In the genomic region with DNA sequence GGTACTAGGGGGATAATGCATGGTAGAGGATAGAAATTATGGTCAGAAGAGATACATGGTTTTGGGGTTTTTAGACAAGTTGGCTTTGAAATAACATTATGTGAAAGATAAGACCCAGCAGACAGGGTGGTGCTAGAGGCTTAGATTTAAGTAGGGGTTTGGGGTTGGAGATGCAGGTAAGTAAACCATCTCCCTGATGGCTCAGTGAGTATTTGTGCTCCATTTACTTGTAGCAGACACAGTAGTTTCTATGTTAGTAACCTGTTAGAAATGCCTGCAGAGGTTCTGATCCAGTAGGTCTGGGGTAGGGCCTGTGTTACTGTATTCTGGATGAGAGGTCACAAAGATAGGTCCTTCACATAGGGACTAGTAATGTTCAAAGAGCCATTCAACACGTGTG, we compare ENCODE assay signal across 15 cellular contexts. TPM values are rescaled to one million over a fixed set of nuclear protein-coding genes. Genes with fewer than 3 reads are reported as not detected.
DNase-seq lines count a peak whose midpoint lies in the region; ATAC-seq, FAIRE-seq and TF ChIP-seq lines count a peak whose summit lies in the region.
"Had no signal": no experiment of that assay in that cellular context is flagged by ENCODE, and none has a peak within 500 bp of the region (broad histone marks: within the 10 kb centered on the region; RNA-seq: fewer than 3 reads in every experiment).

No MANE protein-coding gene starts in this region.

- TF ChIP-seq CTCF in WERI-Rb-1 (IDR thresholded peaks at IDR 0.05; ENCODE audit: low read depth, low read length) (no peak), endothelial cell of umbilical vein (IDR thresholded peaks at IDR 0.05; ENCODE audit: extremely low read depth in 1 of 2, insufficient read depth in 1 of 2, low read depth in 1 of 2, low read length in 2 of 2) (no peak)

- H3K27ac Mint-ChIP-seq in stimulated activated naive CD8-positive, alpha-beta T cell treated with anti-CD3 and anti-CD28 coated beads, Interleukin-15, Interleukin-2, amounts not matched to agents 100 ng/mL and 50 ng/mL, for 24 hours: peak overlapping the region; percentile 39
- H3K27ac Mint-ChIP-seq: CD14-positive monocyte; CD8-positive, alpha-beta T cell had no signal

- DNase-seq in stimulated activated naive CD8-positive, alpha-beta T cell treated with anti-CD3 and anti-CD28 coated beads, Interleukin-15, Interleukin-2, amounts not matched to agents 100 U/mL and 50 U/mL, for 24 hours: no peak
- DNase-seq in WERI-Rb-1: no peak
- DNase-seq in endothelial cell of umbilical vein (ENCODE audit: low read depth, low spot score): no peak
- DNase-seq in amygdala (lab: John Stamatoyannopoulos, UW): no peak
- DNase-seq: CD8-positive, alpha-beta T cell; COR-L47; DND-41; GDM1; GOT3; H9 had no signal

- peaks cover 85% of the 10 kb centered on the region for H3K79me2 ChIP-seq in endothelial cell of umbilical vein (ENCODE audit: control insufficient read depth, insufficient read depth, low read length)

- no peaks in the 10 kb centered on the region for H3K4me1 ChIP-seq in endothelial cell of umbilical vein (ENCODE audit: control insufficient read depth, extremely low read depth, insufficient read depth, low read length)

- no peak overlapping the region for H3K4me3 ChIP-seq in WERI-Rb-1 (ENCODE audit: low read depth, low read length)
- no peak overlapping the region for H3K4me3 ChIP-seq in endothelial cell of umbilical vein (replicated peaks in 1 of 3; ENCODE audit: insufficient read depth in 1 of 3, low read depth in 1 of 3, low read length in 3 of 3)

- H3K27ac ChIP-seq in WERI-Rb-1 (peak overlapping the region; percentile 49), endothelial cell of umbilical vein (ENCODE audit: insufficient read depth, low read depth, low read length) (no peak overlapping the region)

- peak; percentile 16 for TF ChIP-seq POLR2A in endothelial cell of umbilical vein (IDR thresholded peaks at IDR 0.05; ENCODE audit: low read depth, low read length)

- H3K4me2 ChIP-seq in endothelial cell of umbilical vein (ENCODE audit: insufficient read depth, low read length): no peak overlapping the region

- no peaks in the 10 kb centered on the region for H3K9me1 ChIP-seq in endothelial cell of umbilical vein (replicated peaks; ENCODE audit: control insufficient read depth, extremely low read depth, insufficient read depth, low read length)

- BruUV-seq in endothelial cell of umbilical vein (replicated peaks; lab: Mats Ljungman, UMichigan): no TSS peak

- dilution Hi-C loops in endothelial cell of umbilical vein (cut with MboI; ENCODE audit: extremely low pct_ligation_motif_present, low sequenced_read_pairs): no loop called here

- peaks cover 6% of the 10 kb centered on the region for H4K20me1 ChIP-seq in endothelial cell of umbilical vein (replicated peaks; ENCODE audit: control insufficient read depth, extremely low read depth, insufficient read depth, low read length)

- intact Hi-C loops in endothelial cell of umbilical vein (cut with micrococcal nuclease): no loop called here

- H3K9me3 Mint-ChIP-seq in stimulated activated naive CD8-positive, alpha-beta T cell treated with anti-CD3 and anti-CD28 coated beads, Interleukin-15, Interleukin-2, amounts not matched to agents 100 ng/mL and 50 ng/mL, for 24 hours: no peaks in the 10 kb centered on the region
- H3K9me3 Mint-ChIP-seq: CD14-positive monocyte; CD8-positive, alpha-beta T cell; H9 had no signal

- FAIRE-seq in endothelial cell of umbilical vein (lab: Jason Lieb, UNC): no peak
- FAIRE-seq: HTR-8/SVneo had no signal

- CTCF ChIA-PET in endothelial cell of umbilical vein (lab: Charles Lee): no interaction called here

- no peak for ATAC-seq in stimulated activated naive CD8-positive, alpha-beta T cell treated with anti-CD3 and anti-CD28 coated beads, Interleukin-15, Interleukin-2, amounts not matched to agents 100 U/mL and 50 U/mL, for 24 hours
- no peak for ATAC-seq in GM21390 (IDR thresholded peaks at IDR 0.05; ENCODE audit: unreplicated experiment)
- ATAC-seq in HG03565 (IDR thresholded peaks at IDR 0.05; ENCODE audit: unreplicated experiment): no peak
- ATAC-seq: CD8-positive, alpha-beta T cell had no signal

- no peak overlapping the region for H3K9ac ChIP-seq in endothelial cell of umbilical vein (replicated peaks; ENCODE audit: extremely low read depth, insufficient read depth, low read length)

- H3K36me3 ChIP-seq in WERI-Rb-1 (peaks cover 87% of the 10 kb centered on the region), endothelial cell of umbilical vein (ENCODE audit: control insufficient read depth in 2 of 2, extremely low read depth in 1 of 2, insufficient read depth in 2 of 2, low read length in 2 of 2) (peaks cover 24 to 26% of the 10 kb centered on the region in 2 experiments)

- POLR2A ChIA-PET in endothelial cell of umbilical vein (lab: Charles Lee): no interaction called here

- H3K4me3 Mint-ChIP-seq in stimulated activated naive CD8-positive, alpha-beta T cell treated with anti-CD3 and anti-CD28 coated beads, Interleukin-15, Interleukin-2, amounts not matched to agents 100 ng/mL and 50 ng/mL, for 24 hours: no peak overlapping the region
- H3K4me3 Mint-ChIP-seq: CD14-positive monocyte; CD8-positive, alpha-beta T cell; H9 had no signal

- no peaks in the 10 kb centered on the region for H3K27me3 Mint-ChIP-seq in stimulated activated naive CD8-positive, alpha-beta T cell treated with anti-CD3 and anti-CD28 coated beads, Interleukin-15, Interleukin-2, amounts not matched to agents 100 ng/mL and 50 ng/mL, for 24 hours

- peaks cover 25% of the 10 kb centered on the region for H3K4me1 Mint-ChIP-seq in stimulated activated naive CD8-positive, alpha-beta T cell treated with anti-CD3 and anti-CD28 coated beads, Interleukin-15, Interleukin-2, amounts not matched to agents 100 ng/mL and 50 ng/mL, for 24 hours (ENCODE audit: low read depth)

- H3K36me3 Mint-ChIP-seq in stimulated activated naive CD8-positive, alpha-beta T cell treated with anti-CD3 and anti-CD28 coated beads, Interleukin-15, Interleukin-2, amounts not matched to agents 100 ng/mL and 50 ng/mL, for 24 hours (ENCODE audit: low read depth): peaks cover 81% of the 10 kb centered on the region

- H3K9me3 ChIP-seq in WERI-Rb-1 (ENCODE audit: severe bottlenecking) (no peaks in the 10 kb centered on the region), endothelial cell of umbilical vein (replicated peaks; ENCODE audit: control insufficient read depth, insufficient read depth, low read length) (no peaks in the 10 kb centered on the region)

- H3K27me3 ChIP-seq in WERI-Rb-1 (ENCODE audit: insufficient read depth, low read depth, severe bottlenecking): no peaks in the 10 kb centered on the region
- H3K27me3 ChIP-seq in endothelial cell of umbilical vein (ENCODE audit: control insufficient read depth in 2 of 2, insufficient read depth in 2 of 2, low read length in 2 of 2): no peaks in the 10 kb centered on the region

- H2AFZ ChIP-seq in endothelial cell of umbilical vein (ENCODE audit: low read depth, low read length): no peak overlapping the region

TF ChIP-seq in endothelial cell of umbilical vein, 7 proteins besides CTCF, POLR2A, EP300 and RAD21:
- no peak for TF ChIP-seq POLR2AphosphoS5 (IDR thresholded peaks at IDR 0.05; ENCODE audit: insufficient read depth, low read depth, low read length)
- TF ChIP-seq, protein P1, sequence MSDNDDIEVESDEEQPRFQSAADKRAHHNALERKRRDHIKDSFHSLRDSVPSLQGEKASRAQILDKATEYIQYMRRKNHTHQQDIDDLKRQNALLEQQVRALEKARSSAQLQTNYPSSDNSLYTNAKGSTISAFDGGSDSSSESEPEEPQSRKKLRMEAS (IDR thresholded peaks at IDR 0.05; ENCODE audit: insufficient read depth, insufficient read length): no peak
- no peak for TF ChIP-seq FOS (IDR thresholded peaks at IDR 0.05; ENCODE audit: borderline replicate concordance, insufficient read depth, low read length)
- TF ChIP-seq GATA2 (IDR thresholded peaks at IDR 0.05; ENCODE audit: insufficient read depth, insufficient read length, low read depth, low read length): no peak
- TF ChIP-seq EZH2 (IDR thresholded peaks at IDR 0.05; ENCODE audit: borderline replicate concordance, low read depth, low read length, severe bottlenecking): no peak
- TF ChIP-seq JUN (IDR thresholded peaks at IDR 0.05; ENCODE audit: borderline replicate concordance, insufficient read depth, insufficient read length, low read depth): no peak
- no peak for TF ChIP-seq MYC (IDR thresholded peaks at IDR 0.05; ENCODE audit: low read depth, low read length)

RNA-seq across cellular contexts. Expression of a gene that starts 13.7 kb away (rescaled TPM):
- total RNA-seq in endothelial cell of umbilical vein: 60.6 and 65.0 TPM in 2 replicates
- polyA plus RNA-seq in endothelial cell of umbilical vein: 17.5 and 23.7 TPM in 2 replicates
- polyA plus RNA-seq in endothelial cell of umbilical vein (2011; cell fraction: cytosol; rRNA removed): 36.0 and 40.0 TPM in 2 replicates
- polyA plus RNA-seq in endothelial cell of umbilical vein (2011; cell fraction: nucleus; rRNA removed): 48.4 and 71.5 TPM in 2 replicates
- 48.6 and 74.5 TPM in 2 replicates for polyA plus RNA-seq in endothelial cell of umbilical vein (2012)
- 63.9 and 69.7 TPM in 2 replicates for polyA minus RNA-seq in endothelial cell of umbilical vein
- 96.1 TPM for polyA minus RNA-seq in endothelial cell of umbilical vein (2011; cell fraction: cytosol; rRNA and poly(A)+ RNA removed)
- polyA minus RNA-seq in endothelial cell of umbilical vein (2011; cell fraction: nucleus; rRNA and poly(A)+ RNA removed): 69.1 and 84.2 TPM in 2 replicates

RNA-seq across cellular contexts. Expression of a gene that starts 38.1 kb away (rescaled TPM):
- 13.6 and 14.9 TPM in 2 replicates for total RNA-seq in endothelial cell of umbilical vein
- 4.2 and 4.6 TPM in 2 replicates for polyA plus RNA-seq in endothelial cell of umbilical vein
- polyA plus RNA-seq in endothelial cell of umbilical vein (2011; cell fraction: cytosol; rRNA removed): 7.9 and 8.1 TPM in 2 replicates
- 9.9 and 11.1 TPM in 2 replicates for polyA plus RNA-seq in endothelial cell of umbilical vein (2011; cell fraction: nucleus; rRNA removed)
- polyA plus RNA-seq in endothelial cell of umbilical vein (2012): 19.1 and 24.5 TPM in 2 replicates
- polyA minus RNA-seq in endothelial cell of umbilical vein: 3.9 and 4.5 TPM in 2 replicates
- polyA minus RNA-seq in endothelial cell of umbilical vein (2011; cell fraction: cytosol; rRNA and poly(A)+ RNA removed): 7.8 TPM
- 7.9 and 8.6 TPM in 2 replicates for polyA minus RNA-seq in endothelial cell of umbilical vein (2011; cell fraction: nucleus; rRNA and poly(A)+ RNA removed)
